Comparison of ENCODE assay signal across 12 cellular contexts in genomic region chr12:115383668-115384067, GRCh38.
DNase-seq lines count a peak whose midpoint lies in the region; TF ChIP-seq lines count a peak whose summit lies in the region.
"Had no signal": no experiment of that assay in that cellular context is flagged by ENCODE, and none has a peak within 500 bp of the region (broad histone marks: within the 10 kb centered on the region; RNA-seq: fewer than 3 reads in every experiment).

No MANE protein-coding gene starts in this region.

- H3K9ac ChIP-seq in trophoblast cell (ENCODE audit: low read length), result no peak overlapping the region
- H3K9ac ChIP-seq: BLaER1 treated with 17β-estradiol and CSF1 and Interleukin-3, amounts not matched to agents 10 nM and 100 nM had no signal

- H4K91ac ChIP-seq in trophoblast cell (ENCODE audit: low read depth, low read length), result no peak overlapping the region

- H3K4me3 Mint-ChIP-seq in glutamatergic neuron (ENCODE audit: unreplicated experiment), result no peak overlapping the region
- H3K4me3 Mint-ChIP-seq: activated T-cell treated with anti-CD3 and anti-CD28 coated beads, Interleukin-2, amount 50 U/mL, for 4 hours had no signal

- no peak overlapping the region for H2AK5ac ChIP-seq in trophoblast cell (ENCODE audit: low read length)

- TF ChIP-seq CTCF in esophagus muscularis mucosa (IDR thresholded peaks at IDR 0.05) (no peak), glutamatergic neuron (IDR thresholded peaks at IDR 0.05; ENCODE audit: partially characterized antibody, unreplicated experiment) (no peak)

- peaks cover 5% of the 10 kb centered on the region for H3K79me1 ChIP-seq in trophoblast cell (ENCODE audit: low read length)

- no peak overlapping the region for H2AFZ ChIP-seq in trophoblast cell (ENCODE audit: insufficient read depth, low read length, poor library complexity)

- DNase-seq in Daoy (ENCODE audit: low read depth) (peak; percentile 80), RPMI7951 (ENCODE audit: low read depth) (peak; percentile 23), esophagus muscularis mucosa (ENCODE audit: extremely low spot score) (peak; percentile 83), trophoblast cell (no peak), DMS53 treated with DMSO at 0.1 percent for 48 hours (lab: John Stamatoyannopoulos, UW; ENCODE audit: unreplicated experiment) (no peak), glutamatergic neuron (no peak), DMS 273 treated with DMSO at 0.1 percent for 48 hours (lab: John Stamatoyannopoulos, UW) (no peak), NCI-H82 treated with DMSO at 0.1 percent for 48 hours (lab: John Stamatoyannopoulos, UW; ENCODE audit: unreplicated experiment) (no peak)
- DNase-seq: activated T-cell treated with anti-CD3 and anti-CD28 coated beads, Interleukin-2, amount 50 U/mL, for 4 hours; NCI-H146; NCI-H748 treated with DMSO at 0.1 percent for 48 hours had no signal

- H4K8ac ChIP-seq in trophoblast cell (ENCODE audit: low read depth, low read length), result no peak overlapping the region

- H3K14ac ChIP-seq in trophoblast cell (ENCODE audit: low read length), result no peak overlapping the region

- no peak overlapping the region for H3K27ac ChIP-seq in esophagus muscularis mucosa (replicated peaks in 1 of 4)
- no peak overlapping the region for H3K27ac ChIP-seq in trophoblast cell (ENCODE audit: low read depth, low read length)
- H3K27ac ChIP-seq: BLaER1 treated with 17β-estradiol and CSF1 and Interleukin-3, amounts not matched to agents 10 nM and 100 nM had no signal

- no peak overlapping the region for H3K27ac Mint-ChIP-seq in glutamatergic neuron (ENCODE audit: unreplicated experiment)

- H2BK120ac ChIP-seq in trophoblast cell (ENCODE audit: insufficient read depth, low read length, poor library complexity), result peak overlapping the region; percentile 5

- peaks cover 2% of the 10 kb centered on the region for H3K27me3 Mint-ChIP-seq in glutamatergic neuron (ENCODE audit: unreplicated experiment)

- H3K27me3 ChIP-seq in esophagus muscularis mucosa, result peaks cover 0 to 16% (median 0%) of the 10 kb centered on the region in 4 donors
- H3K27me3 ChIP-seq in trophoblast cell (ENCODE audit: insufficient read depth, low read length), result no peaks in the 10 kb centered on the region
- H3K27me3 ChIP-seq: BLaER1 treated with 17β-estradiol and CSF1 and Interleukin-3, amounts not matched to agents 10 nM and 100 nM had no signal

- peaks cover 10% of the 10 kb centered on the region for H3K4me1 Mint-ChIP-seq in glutamatergic neuron (ENCODE audit: low read depth, unreplicated experiment)

- no peak overlapping the region for H3K4me2 ChIP-seq in trophoblast cell (ENCODE audit: low read length)
- H3K4me2 ChIP-seq: BLaER1 treated with 17β-estradiol and CSF1 and Interleukin-3, amounts not matched to agents 10 nM and 100 nM had no signal

- no peak overlapping the region for H3K4ac ChIP-seq in trophoblast cell (ENCODE audit: low read depth, low read length)

- no peak overlapping the region for H3K4me3 ChIP-seq in esophagus muscularis mucosa
- no peak overlapping the region for H3K4me3 ChIP-seq in trophoblast cell (ENCODE audit: low read depth, low read length)
- H3K4me3 ChIP-seq: BLaER1 treated with 17β-estradiol and CSF1 and Interleukin-3, amounts not matched to agents 10 nM and 100 nM had no signal

- no peak overlapping the region for H3K23ac ChIP-seq in trophoblast cell (ENCODE audit: low read length)

- H3K4me1 ChIP-seq in esophagus muscularis mucosa, result peaks cover 0 to 4% (median 0%) of the 10 kb centered on the region in 4 donors
- peaks cover 5 to 11% of the 10 kb centered on the region in 2 experiments for H3K4me1 ChIP-seq in trophoblast cell (ENCODE audit: control insufficient read depth in 1 of 2, insufficient read depth in 2 of 2, low read length in 2 of 2)

- TF ChIP-seq EP300 in esophagus muscularis mucosa (IDR thresholded peaks at IDR 0.05), result no peak

- H3K9me3 Mint-ChIP-seq in glutamatergic neuron (ENCODE audit: unreplicated experiment), result no peaks in the 10 kb centered on the region
- H3K9me3 Mint-ChIP-seq: activated T-cell treated with anti-CD3 and anti-CD28 coated beads, Interleukin-2, amount 50 U/mL, for 4 hours had no signal

- intact Hi-C loops in esophagus muscularis mucosa (cut with DNase I), result no loop called here

- TF ChIP-seq POLR2A in esophagus muscularis mucosa (IDR thresholded peaks at IDR 0.05; ENCODE audit: low read depth), result no peak

- H3K36me3 Mint-ChIP-seq in glutamatergic neuron (ENCODE audit: unreplicated experiment), result no peaks in the 10 kb centered on the region

- H3K79me2 ChIP-seq in trophoblast cell (ENCODE audit: control insufficient read depth, insufficient read depth, low read length, poor library complexity), result no peaks in the 10 kb centered on the region

- H2BK12ac ChIP-seq in trophoblast cell (ENCODE audit: low read length), result peak overlapping the region; percentile 44

- H3K9me3 ChIP-seq in esophagus muscularis mucosa (no peaks in the 10 kb centered on the region), trophoblast cell (ENCODE audit: insufficient read depth, low read depth, low read length) (peaks cover 2% of the 10 kb centered on the region)
- H3K9me3 ChIP-seq: BLaER1 treated with 17β-estradiol and CSF1 and Interleukin-3, amounts not matched to agents 10 nM and 100 nM had no signal

- H2BK5ac ChIP-seq in trophoblast cell (ENCODE audit: low read depth, low read length, poor library complexity), result peak overlapping the region; percentile 4

- no peak overlapping the region for H3K18ac ChIP-seq in trophoblast cell (ENCODE audit: low read length)

- H3K36me3 ChIP-seq in esophagus muscularis mucosa, result no peaks in the 10 kb centered on the region
- H3K36me3 ChIP-seq in trophoblast cell (ENCODE audit: control insufficient read depth in 1 of 2, insufficient read depth in 2 of 2, low read length in 2 of 2), result no peaks in the 10 kb centered on the region
- H3K36me3 ChIP-seq: BLaER1 treated with 17β-estradiol and CSF1 and Interleukin-3, amounts not matched to agents 10 nM and 100 nM had no signal

- WGBS in esophagus muscularis mucosa, result 22% methylated on average over 5 of the region's 7 CpGs
- no CpG with 5 or more reads among the region's 7 CpGs for WGBS in trophoblast cell (ENCODE audit: extremely low coverage, insufficient coverage, insufficient read length)

- no peak overlapping the region for H4K12ac ChIP-seq in trophoblast cell (ENCODE audit: low read depth, low read length)

Comparison
In these comparisons a context has a peak if more than half of its experiments do, and no peak if none do; other contexts are left out.
1. DNase-seq: peak in Daoy (single experiment), RPMI7951 (single experiment) and esophagus muscularis mucosa (single experiment); none in trophoblast cell (0 of 2), DMS53 treated with DMSO at 0.1 percent for 48 hours (single experiment), glutamatergic neuron (single experiment), DMS 273 treated with DMSO at 0.1 percent for 48 hours (single experiment) and NCI-H82 treated with DMSO at 0.1 percent for 48 hours (single experiment).